In the genomic region with DNA sequence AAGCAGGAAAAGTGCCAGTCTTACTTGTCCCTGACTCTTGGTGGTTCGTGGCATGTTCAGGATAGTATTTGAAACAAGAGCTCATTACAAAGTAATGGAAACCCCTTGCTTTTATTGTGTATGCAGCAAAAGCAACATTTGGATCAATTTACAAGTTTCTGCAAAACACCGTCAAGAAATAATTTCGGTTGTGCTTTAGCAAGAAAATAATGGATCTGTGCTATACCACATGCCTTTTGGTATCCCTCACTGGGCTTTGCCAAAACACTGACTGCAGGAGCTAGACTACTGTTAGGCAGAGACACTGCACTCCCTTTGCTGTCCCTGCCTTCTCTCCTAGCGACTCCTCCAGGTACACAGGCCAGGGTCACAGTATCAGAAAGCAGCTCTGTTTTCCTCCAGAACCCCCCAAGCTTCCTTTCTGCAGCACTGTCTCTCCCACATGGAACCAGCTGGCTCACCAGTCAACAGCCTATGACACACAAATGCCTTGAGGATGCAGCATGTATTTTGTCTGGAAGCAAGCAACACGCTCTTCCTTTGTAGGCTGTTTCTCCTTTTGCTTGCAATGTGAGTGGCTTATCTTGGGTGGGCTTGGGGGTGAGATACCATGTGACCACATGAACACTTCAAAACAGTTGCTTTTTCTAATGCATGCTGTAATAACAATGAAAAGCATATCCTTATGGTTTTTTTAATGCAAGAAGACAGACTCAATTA, we compare ENCODE assay signal across 11 cellular contexts.
DNase-seq lines count a peak whose midpoint lies in the region; ATAC-seq, FAIRE-seq and TF ChIP-seq lines count a peak whose summit lies in the region.
"Had no signal": no experiment of that assay in that cellular context is flagged by ENCODE, and none has a peak within 500 bp of the region (broad histone marks: within the 10 kb centered on the region; RNA-seq: fewer than 3 reads in every experiment).

No MANE protein-coding gene starts in this region.

- no peaks in the 10 kb centered on the region for H3K9me3 ChIP-seq in ovary

- no peak for TF ChIP-seq EP300 in ovary (IDR thresholded peaks at IDR 0.05)

- TF ChIP-seq CTCF in ovary (IDR thresholded peaks at IDR 0.05) = no peak

- H3K27me3 ChIP-seq in ovary = no peaks in the 10 kb centered on the region

- H3K36me3 ChIP-seq in ovary = no peaks in the 10 kb centered on the region

- intact Hi-C loops in ovary (cut with DNase I) = no loop called here

- H3K27ac ChIP-seq in ovary = peak overlapping the region; percentile 27 to 76

- DNase-seq in EL (peak; percentile 71), SHP77 treated with DMSO at 0.1 percent for 48 hours (lab: John Stamatoyannopoulos, UW) (peak; percentile 26), ovary (no peak), GM19239 (ENCODE audit: insufficient read length, low spot score) (no peak), mesenteric fat pad (ENCODE audit: low spot score) (no peak)
- DNase-seq: DMS79 treated with DMSO at 0.1 percent for 48 hours; effector CD8-positive, alpha-beta T cell; NCI-H1092 treated with DMSO at 0.1 percent for 48 hours had no signal

- no peak for TF ChIP-seq POLR2A in ovary (IDR thresholded peaks at IDR 0.05)

- whole genome bisulfite sequencing in ovary, 3 donors = 19 to 42% (median 20%) methylated on average over 5 of the region's 5 CpGs

- no peak for FAIRE-seq in GM19239 (lab: Jason Lieb, UNC)

- H3K4me3 ChIP-seq in ovary = no peak overlapping the region

- peaks cover 22% of the 10 kb centered on the region for H3K4me1 ChIP-seq in ovary (ENCODE audit: insufficient read depth)

- ATAC-seq in esophagus mucosa = peak; percentile 5
- ATAC-seq in HG02571 (IDR thresholded peaks at IDR 0.05; ENCODE audit: unreplicated experiment) = no peak
- ATAC-seq in HG02885 (IDR thresholded peaks at IDR 0.05; ENCODE audit: poor library complexity, unreplicated experiment) = no peak

Comparison
In these comparisons a context has a peak if more than half of its experiments do, and no peak if none do; other contexts are left out.
1. DNase-seq: peak in EL (single experiment) and SHP77 treated with DMSO at 0.1 percent for 48 hours (single experiment); none in ovary (0 of 5), GM19239 (single experiment) and mesenteric fat pad (single experiment).